1 cellular context compared by ENCODE assay signal in the genomic region with DNA sequence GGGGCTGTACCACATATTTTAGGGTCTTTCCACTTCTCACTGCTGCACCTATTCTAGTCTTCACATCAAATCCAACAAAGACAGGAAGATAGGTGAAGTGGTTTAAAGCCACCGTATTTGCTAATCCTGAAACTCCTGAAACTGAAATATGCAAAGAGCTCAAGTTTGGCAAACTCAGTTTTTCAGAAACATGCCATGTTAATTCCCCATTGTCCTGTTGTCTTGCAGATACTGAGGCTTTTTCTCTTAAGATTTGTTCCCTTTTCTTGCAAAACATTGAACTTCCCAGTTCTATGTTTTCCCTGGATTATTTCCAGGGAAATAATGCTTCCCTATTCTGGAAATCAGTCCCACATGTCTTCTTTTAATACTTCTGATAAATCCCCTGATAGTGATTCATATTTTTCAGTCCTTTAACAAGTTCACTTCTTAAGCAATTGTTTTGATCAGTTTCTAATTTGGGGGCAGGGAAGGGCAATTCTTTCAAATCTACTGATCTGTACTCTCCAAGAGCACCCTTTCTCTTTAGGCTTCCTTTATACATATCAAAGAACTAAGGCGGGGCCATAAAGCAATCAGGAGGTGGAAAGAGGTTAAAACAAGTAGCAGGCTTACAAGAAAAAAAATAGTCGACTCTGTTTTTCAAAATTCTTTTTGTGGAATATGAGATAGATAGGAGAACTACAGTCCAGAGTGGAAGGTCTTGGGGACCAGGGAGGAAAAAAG.
TF ChIP-seq lines count a peak whose summit lies in the region.

No MANE protein-coding gene starts in this region.

TF ChIP-seq in GM23338, 12 proteins besides CTCF, POLR2A, EP300 and RAD21 (continued from another document):
- TF ChIP-seq, protein P1, sequence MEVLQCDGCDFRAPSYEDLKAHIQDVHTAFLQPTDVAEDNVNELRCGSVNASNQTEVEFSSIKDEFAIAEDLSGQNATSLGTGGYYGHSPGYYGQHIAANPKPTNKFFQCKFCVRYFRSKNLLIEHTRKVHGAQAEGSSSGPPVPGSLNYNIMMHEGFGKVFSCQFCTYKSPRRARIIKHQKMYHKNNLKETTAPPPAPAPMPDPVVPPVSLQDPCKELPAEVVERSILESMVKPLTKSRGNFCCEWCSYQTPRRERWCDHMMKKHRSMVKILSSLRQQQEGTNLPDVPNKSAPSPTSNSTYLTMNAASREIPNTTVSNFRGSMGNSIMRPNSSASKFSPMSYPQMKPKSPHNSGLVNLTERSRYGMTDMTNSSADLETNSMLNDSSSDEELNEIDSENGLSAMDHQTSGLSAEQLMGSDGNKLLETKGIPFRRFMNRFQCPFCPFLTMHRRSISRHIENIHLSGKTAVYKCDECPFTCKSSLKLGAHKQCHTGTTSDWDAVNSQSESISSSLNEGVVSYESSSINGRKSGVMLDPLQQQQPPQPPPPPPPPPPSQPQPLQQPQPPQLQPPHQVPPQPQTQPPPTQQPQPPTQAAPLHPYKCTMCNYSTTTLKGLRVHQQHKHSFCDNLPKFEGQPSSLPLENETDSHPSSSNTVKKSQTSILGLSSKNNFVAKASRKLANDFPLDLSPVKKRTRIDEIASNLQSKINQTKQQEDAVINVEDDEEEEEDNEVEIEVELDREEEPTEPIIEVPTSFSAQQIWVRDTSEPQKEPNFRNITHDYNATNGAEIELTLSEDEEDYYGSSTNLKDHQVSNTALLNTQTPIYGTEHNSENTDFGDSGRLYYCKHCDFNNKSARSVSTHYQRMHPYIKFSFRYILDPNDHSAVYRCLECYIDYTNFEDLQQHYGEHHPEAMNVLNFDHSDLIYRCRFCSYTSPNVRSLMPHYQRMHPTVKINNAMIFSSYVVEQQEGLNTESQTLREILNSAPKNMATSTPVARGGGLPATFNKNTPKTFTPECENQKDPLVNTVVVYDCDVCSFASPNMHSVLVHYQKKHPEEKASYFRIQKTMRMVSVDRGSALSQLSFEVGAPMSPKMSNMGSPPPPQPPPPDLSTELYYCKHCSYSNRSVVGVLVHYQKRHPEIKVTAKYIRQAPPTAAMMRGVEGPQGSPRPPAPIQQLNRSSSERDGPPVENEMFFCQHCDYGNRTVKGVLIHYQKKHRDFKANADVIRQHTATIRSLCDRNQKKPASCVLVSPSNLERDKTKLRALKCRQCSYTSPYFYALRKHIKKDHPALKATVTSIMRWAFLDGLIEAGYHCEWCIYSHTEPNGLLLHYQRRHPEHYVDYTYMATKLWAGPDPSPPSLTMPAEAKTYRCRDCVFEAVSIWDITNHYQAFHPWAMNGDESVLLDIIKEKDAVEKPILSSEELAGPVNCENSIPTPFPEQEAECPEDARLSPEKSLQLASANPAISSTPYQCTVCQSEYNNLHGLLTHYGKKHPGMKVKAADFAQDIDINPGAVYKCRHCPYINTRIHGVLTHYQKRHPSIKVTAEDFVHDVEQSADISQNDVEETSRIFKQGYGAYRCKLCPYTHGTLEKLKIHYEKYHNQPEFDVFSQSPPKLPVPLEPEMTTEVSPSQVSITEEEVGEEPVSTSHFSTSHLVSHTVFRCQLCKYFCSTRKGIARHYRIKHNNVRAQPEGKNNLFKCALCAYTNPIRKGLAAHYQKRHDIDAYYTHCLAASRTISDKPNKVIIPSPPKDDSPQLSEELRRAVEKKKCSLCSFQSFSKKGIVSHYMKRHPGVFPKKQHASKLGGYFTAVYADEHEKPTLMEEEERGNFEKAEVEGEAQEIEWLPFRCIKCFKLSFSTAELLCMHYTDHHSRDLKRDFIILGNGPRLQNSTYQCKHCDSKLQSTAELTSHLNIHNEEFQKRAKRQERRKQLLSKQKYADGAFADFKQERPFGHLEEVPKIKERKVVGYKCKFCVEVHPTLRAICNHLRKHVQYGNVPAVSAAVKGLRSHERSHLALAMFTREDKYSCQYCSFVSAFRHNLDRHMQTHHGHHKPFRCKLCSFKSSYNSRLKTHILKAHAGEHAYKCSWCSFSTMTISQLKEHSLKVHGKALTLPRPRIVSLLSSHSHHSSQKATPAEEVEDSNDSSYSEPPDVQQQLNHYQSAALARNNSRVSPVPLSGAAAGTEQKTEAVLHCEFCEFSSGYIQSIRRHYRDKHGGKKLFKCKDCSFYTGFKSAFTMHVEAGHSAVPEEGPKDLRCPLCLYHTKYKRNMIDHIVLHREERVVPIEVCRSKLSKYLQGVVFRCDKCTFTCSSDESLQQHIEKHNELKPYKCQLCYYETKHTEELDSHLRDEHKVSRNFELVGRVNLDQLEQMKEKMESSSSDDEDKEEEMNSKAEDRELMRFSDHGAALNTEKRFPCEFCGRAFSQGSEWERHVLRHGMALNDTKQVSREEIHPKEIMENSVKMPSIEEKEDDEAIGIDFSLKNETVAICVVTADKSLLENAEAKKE (CRISPR knock-in tag; IDR thresholded peaks at IDR 0.05): no peak
